In the genomic region with DNA sequence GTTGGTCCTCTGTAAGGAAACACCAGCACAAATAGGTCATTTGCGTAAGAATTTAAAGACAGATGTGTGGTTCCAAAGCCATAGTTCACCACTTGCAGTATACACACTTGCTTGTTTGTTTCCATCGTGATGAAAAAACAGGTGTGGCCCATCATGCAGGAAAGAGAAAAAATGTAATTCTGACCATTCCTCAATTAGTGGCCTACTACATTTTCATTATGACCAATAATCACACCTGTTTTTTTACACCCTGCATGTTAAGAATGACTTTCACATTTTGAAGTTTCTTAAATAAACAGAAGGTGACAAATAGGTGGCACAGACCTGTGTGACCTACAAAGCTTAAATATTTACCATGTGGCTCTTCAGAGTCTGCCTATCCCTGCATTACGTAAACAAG, we compare ENCODE assay signal across 1 cellular context.
TF ChIP-seq lines count a peak whose summit lies in the region.

No MANE protein-coding gene starts in this region.

TF ChIP-seq in WTC11, 78 proteins besides CTCF, POLR2A, EP300 and RAD21 (continued from another document):
- TF ChIP-seq ATF6 (CRISPR knock-in tag; IDR thresholded peaks at IDR 0.05): no peak
- TF ChIP-seq E2F1 (CRISPR knock-in tag; IDR thresholded peaks at IDR 0.05): no peak
- no peak for TF ChIP-seq TEAD1 (CRISPR knock-in tag; IDR thresholded peaks at IDR 0.05)
- TF ChIP-seq HMGA2 (CRISPR knock-in tag; IDR thresholded peaks at IDR 0.05): no peak
- TF ChIP-seq ZMAT4 (CRISPR knock-in tag; IDR thresholded peaks at IDR 0.05): no peak
- TF ChIP-seq SMAD3 (CRISPR knock-in tag; IDR thresholded peaks at IDR 0.05; ENCODE audit: borderline replicate concordance): no peak
- no peak for TF ChIP-seq ZNF423 (CRISPR knock-in tag; IDR thresholded peaks at IDR 0.05)
- no peak for TF ChIP-seq ZNF121 (CRISPR knock-in tag; IDR thresholded peaks at IDR 0.05)
- no peak for TF ChIP-seq FOXJ3 (CRISPR knock-in tag; IDR thresholded peaks at IDR 0.05; ENCODE audit: borderline replicate concordance)
- TF ChIP-seq E2F5 (CRISPR knock-in tag; IDR thresholded peaks at IDR 0.05): no peak
- TF ChIP-seq IRF1 (CRISPR knock-in tag; IDR thresholded peaks at IDR 0.05): no peak
TF ChIP-seq in WTC11: peak in this region for 0.
